ENCODE assay signal across 13 cellular contexts in the genomic region with DNA sequence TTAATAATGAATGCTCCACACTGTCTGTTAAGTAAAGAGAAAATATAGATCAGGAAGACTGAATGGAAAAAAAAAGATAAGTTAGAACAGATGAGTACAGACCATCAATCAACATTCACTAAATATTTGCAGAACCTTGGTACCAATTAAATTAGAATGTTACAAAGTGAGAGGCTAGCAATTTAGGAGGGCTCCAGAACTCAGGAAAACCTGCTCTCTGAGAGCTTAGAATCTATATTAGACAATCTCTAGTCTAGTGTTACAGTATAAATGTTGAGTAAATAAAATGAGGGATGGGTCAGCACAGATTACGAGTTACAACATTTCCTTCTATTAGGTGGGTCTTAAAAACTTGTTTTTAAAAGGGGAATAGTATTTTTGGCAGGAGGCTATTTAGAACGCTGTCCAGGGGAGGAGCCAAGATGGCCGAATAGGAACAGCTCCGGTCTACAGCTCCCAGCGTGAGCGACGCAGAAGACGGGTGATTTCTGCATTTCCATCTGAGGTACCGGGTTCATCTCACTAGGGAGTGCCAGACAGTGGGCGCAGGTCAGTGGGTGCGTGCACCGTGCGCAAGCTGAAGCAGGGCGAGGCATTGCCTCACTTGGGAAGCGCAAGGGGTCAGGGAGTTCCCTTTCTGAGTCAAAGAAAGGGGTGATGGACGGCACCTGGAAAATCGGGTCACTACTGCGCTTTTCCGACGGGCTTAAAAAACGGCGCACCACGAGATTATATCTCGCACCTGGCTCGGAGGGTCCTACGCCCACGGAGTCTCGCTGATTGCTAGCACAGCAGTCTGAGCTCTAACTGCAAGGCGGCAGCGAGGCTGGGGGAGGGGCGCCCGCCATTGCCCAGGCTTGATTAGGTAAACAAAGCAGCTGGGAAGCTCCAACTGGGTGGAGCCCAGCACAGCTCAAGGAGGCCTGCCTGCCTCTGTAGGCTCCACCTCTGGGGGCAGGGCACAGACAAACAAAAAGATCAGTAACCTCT. TPM values are rescaled to one million over a fixed set of nuclear protein-coding genes. Genes with fewer than 3 reads are reported as not detected.
"Had no signal": no experiment of that assay in that cellular context is flagged by ENCODE, and none has a peak within 500 bp of the region (broad histone marks: within the 10 kb centered on the region; RNA-seq: fewer than 3 reads in every experiment).

No MANE protein-coding gene starts in this region.

RNA-seq across cellular contexts. Expression of a gene that starts 53.5 kb away (rescaled TPM):
- total RNA-seq: activated CD4-positive, alpha-beta T cell treated with anti-CD3 and anti-CD28 coated beads for 36 hours; activated CD4-positive, alpha-beta T cell treated with anti-CD3 and anti-CD28 coated beads, Interleukin-2, amount 10 ng/mL, durations not matched to agents 7 days and 5 days; activated CD8-positive, alpha-beta T cell treated with anti-CD3 and anti-CD28 coated beads, Interleukin-2, amount 10 ng/mL, durations not matched to agents 7 days and 5 days; activated T-helper 2 cell treated with anti-CD3 and anti-CD28 coated beads, Interferon-gamma antibody, Interleukin-2, Interleukin-4, amounts not matched to agents 10 μg/mL and 5 μg/mL and 100 μg/mL, durations not matched to agents 14 hours and 24 hours and 36 hours; PC-9; T-helper 1 cell treated with Interleukin-12 subunit alpha and Interleukin-12 subunit beta and Interleukin-4 antibody, amounts not matched to agents 30 ng/mL and 1 ng/mL, for 36 hours; T-helper 2 cell treated with Interferon-gamma antibody and Interleukin-4, amounts not matched to agents 100 ng/mL and 5 ng/mL, for 36 hours had no signal

RNA-seq across cellular contexts. Expression of a gene that starts 56.3 kb away (rescaled TPM):
- total RNA-seq: activated CD4-positive, alpha-beta T cell treated with anti-CD3 and anti-CD28 coated beads for 36 hours; activated CD4-positive, alpha-beta T cell treated with anti-CD3 and anti-CD28 coated beads, Interleukin-2, amount 10 ng/mL, durations not matched to agents 7 days and 5 days; activated CD8-positive, alpha-beta T cell treated with anti-CD3 and anti-CD28 coated beads, Interleukin-2, amount 10 ng/mL, durations not matched to agents 7 days and 5 days; activated naive CD8-positive, alpha-beta T cell treated with anti-CD3 and anti-CD28 coated beads, Interleukin-2, amount 10 ng/mL, durations not matched to agents 7 days and 5 days; activated T-helper 2 cell treated with anti-CD3 and anti-CD28 coated beads, Interferon-gamma antibody, Interleukin-2, Interleukin-4, amounts not matched to agents 10 μg/mL and 5 μg/mL and 100 μg/mL, durations not matched to agents 14 hours and 24 hours and 36 hours; ascending aorta; cardiac muscle cell; chondrocyte; PC-9; Right ventricle myocardium inferior; T-helper 1 cell treated with Interleukin-12 subunit alpha and Interleukin-12 subunit beta and Interleukin-4 antibody, amounts not matched to agents 30 ng/mL and 1 ng/mL, for 36 hours; T-helper 2 cell treated with Interferon-gamma antibody and Interleukin-4, amounts not matched to agents 100 ng/mL and 5 ng/mL, for 36 hours had no signal
- polyA plus RNA-seq: adipose tissue had no signal
